8 cellular contexts compared by ENCODE assay signal in the genomic region with DNA sequence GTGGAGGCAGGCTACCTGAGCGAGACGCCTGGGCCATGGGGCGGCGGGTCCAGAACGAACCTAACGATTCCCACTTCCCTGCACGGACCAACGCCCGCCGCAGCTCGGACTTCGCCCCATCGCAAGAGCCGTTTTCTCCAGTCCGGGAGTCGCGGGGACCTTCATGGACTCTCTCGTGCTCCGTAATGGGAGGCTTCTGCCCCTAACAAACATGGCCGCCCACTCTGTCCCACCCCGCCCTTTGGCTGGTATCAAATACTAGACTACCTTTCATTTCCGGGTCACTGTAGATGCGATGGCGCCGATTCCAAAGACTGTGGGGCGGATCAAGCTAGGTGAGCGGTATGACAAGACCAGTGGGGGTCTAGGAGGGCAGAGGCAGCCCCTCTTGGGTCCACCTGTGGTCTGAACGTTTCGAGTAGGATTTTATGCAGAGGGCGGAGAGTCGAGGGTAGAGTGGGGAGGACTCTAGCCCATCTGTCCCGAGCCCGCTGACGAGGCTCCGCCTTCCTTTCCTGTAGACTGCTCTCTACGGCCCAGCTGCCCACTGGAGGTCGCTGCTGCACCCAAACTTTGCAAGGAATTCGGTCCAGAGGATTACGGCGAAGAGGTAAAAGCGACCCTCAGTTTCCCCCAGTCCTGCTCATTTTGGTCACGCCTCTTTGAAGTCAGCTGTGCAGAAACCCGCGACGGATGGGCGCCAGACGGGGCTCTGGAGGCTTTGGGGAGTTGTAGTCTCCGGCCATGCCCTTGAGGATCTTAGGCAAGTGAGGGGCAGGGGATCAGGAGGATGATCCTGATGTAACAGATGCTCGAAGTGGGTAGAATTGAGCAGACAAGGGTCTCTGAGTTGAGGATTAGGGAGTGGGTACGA. TPM values are rescaled to one million over a fixed set of nuclear protein-coding genes. Genes with fewer than 3 reads are reported as not detected.
A peak's percentile ranks its signal among the peaks of the same experiment; 100 is the strongest.
DNase-seq lines count a peak whose midpoint lies in the region; ATAC-seq and TF ChIP-seq lines count a peak whose summit lies in the region.

A gene with protein sequence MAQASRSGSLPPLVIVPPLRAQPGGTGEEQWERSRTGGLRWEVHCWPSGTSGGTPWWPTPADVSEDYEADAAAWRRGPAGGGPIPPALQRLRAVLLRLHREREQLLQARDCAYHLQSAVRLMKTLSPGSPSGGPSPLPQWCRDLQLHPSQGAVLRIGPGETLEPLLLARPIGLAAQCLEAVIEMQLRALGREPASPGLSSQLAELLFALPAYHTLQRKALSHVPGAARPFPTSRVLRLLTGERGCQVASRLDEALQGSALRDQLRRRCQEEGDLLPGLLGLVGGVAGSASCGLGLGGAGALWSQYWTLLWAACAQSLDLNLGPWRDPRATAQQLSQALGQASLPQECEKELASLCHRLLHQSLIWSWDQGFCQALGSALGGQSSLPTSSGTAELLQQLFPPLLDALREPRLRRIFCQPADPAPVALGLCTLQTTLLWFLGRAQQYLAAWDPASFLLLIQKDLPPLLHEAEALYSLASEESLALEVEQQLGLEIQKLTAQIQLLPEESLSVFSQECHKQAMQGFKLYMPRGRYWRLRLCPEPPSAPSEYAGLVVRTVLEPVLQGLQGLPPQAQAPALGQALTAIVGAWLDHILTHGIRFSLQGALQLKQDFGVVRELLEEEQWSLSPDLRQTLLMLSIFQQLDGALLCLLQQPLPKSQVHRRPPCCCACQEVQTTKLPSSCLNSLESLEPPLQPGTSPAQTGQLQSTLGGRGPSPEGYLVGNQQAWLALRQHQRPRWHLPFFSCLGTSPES (minus strand): TSS at position 198 of the 874 bp plus-strand sequence. CDS start 161 bp downstream, at position 37.
Gene TTC31 (plus strand): TSS at position 281 of the 874 bp plus-strand sequence. CDS start 15 bp downstream, at position 296.

- no peaks in the 10 kb centered on the region for H3K9me3 ChIP-seq in mucosa of stomach (ENCODE audit: control insufficient read depth, low read length)

- H3K9ac ChIP-seq in mucosa of stomach (ENCODE audit: low read length): peak within 1 kb of the TSS; percentile 82

- ATAC-seq in GM21515 (IDR thresholded peaks at IDR 0.05; ENCODE audit: unreplicated experiment): peak; percentile 84

- H3K36me3 ChIP-seq in mucosa of stomach (ENCODE audit: control insufficient read depth, insufficient read depth, low read length): no peaks in the 10 kb centered on the region

- H3K27me3 ChIP-seq in mucosa of stomach (ENCODE audit: control insufficient read depth, insufficient read depth, low read length): no peaks in the 10 kb centered on the region

- H3K4me3 ChIP-seq in epithelial cell of proximal tubule (ENCODE audit: low read depth, low read length) (peak within 1 kb of the TSS; percentile 79), mucosa of stomach (ENCODE audit: low read length) (peak within 1 kb of the TSS; percentile 96)

- TF ChIP-seq CTCF in epithelial cell of proximal tubule (conservative IDR thresholded peaks at IDR 0.05; ENCODE audit: low read depth, low read length): peak; percentile 92

- DNase-seq in DMS153 (lab: John Stamatoyannopoulos, UW) (peak; percentile 89), HuH-7 (ENCODE audit: low spot score) (peak; percentile 79), OCI-M1 (lab: John Stamatoyannopoulos, UW) (peak; percentile 94), activated T-cell treated with anti-CD3 and anti-CD28 coated beads for 24 hours (ENCODE audit: low read depth) (peak; percentile 90), epithelial cell of proximal tubule (ENCODE audit: low read depth) (peak; percentile 63)
- DNase-seq in stimulated activated CD8-positive, alpha-beta memory T cell treated with anti-CD3 and anti-CD28 coated beads, Interleukin-7, amount 100 ng/mL, for 1 hour (ENCODE audit: low read depth in 2 of 2): peak; percentile 73 to 81

- H3K4me1 ChIP-seq in mucosa of stomach (ENCODE audit: control insufficient read depth, insufficient read depth, low read length): peaks cover 20% of the 10 kb centered on the region

RNA-seq across cellular contexts. Expression of the first gene that starts in this region (rescaled TPM):
- 3.9 and 5.8 TPM in 2 replicates for total RNA-seq in epithelial cell of proximal tubule

RNA-seq across cellular contexts. Expression of gene TTC31, which starts in this region (rescaled TPM):
- total RNA-seq in epithelial cell of proximal tubule: 13.5 and 20.9 TPM in 2 replicates

Comparison
In these comparisons a context has a peak if more than half of its experiments do, and no peak if none do; other contexts are left out.
1. Peak in every context shown above with its lines: DNase-seq, ATAC-seq and H3K4me3 ChIP-seq.